ENCODE assay signal across 23 cellular contexts in the genomic region with DNA sequence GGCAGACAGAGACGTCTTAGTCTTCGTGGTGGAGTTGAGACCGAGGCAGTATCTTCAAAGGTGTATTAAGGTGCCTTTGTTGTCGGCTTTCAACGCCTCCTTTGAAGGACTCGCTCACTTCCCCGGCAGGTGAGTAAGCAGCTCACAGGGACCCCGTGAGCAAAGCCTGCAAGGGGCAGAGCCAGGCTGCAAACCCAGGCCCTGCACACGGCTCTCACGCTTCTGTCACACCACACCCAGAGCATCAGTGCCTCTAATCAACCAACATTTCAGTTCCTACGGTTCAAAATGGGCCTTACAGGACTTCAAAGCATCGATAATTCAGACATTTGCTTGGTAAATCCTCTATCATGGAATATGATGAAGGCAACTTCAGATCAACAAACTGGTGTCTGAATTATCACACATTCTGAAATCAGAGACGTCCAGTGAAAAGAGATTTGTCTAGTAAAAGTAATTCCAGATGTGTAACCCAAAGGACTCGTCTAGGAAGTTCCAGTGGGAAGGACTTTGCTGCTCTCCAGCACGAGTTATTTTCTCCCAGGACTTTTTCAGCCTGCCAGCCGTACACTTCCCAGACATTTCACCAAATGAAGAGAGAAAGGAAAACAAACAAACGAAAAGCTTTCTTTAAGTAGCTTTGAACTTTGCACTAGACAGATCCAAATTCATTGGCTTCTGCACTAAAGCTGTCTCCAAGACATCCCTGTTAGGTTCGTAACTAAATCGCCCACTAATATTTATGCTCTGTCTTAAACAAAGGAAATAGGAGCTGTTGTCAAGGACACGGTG.
DNase-seq lines count a peak whose midpoint lies in the region; ATAC-seq, FAIRE-seq and TF ChIP-seq lines count a peak whose summit lies in the region.
"Had no signal": no experiment of that assay in that cellular context is flagged by ENCODE, and none has a peak within 500 bp of the region (broad histone marks: within the 10 kb centered on the region; RNA-seq: fewer than 3 reads in every experiment).

No MANE protein-coding gene starts in this region.

- peaks cover 4% of the 10 kb centered on the region for H3K4me1 ChIP-seq in endodermal cell (ENCODE audit: control insufficient read depth, insufficient read depth, low read length)
- no peaks in the 10 kb centered on the region for H3K4me1 ChIP-seq in uterus

- no peak for FAIRE-seq in frontal cortex (lab: Jason Lieb, UNC)
- FAIRE-seq: H1 had no signal

- no peak overlapping the region for H3K4me3 Mint-ChIP-seq in endodermal cell
- H3K4me3 Mint-ChIP-seq in mesothelial cell of epicardium, result no peak overlapping the region
- H3K4me3 Mint-ChIP-seq: activated CD8-positive, alpha-beta T cell treated with anti-CD3 and anti-CD28 coated beads, Interleukin-2, amount 10 ng/mL, durations not matched to agents 7 days and 5 days; activated naive CD4-positive, alpha-beta T cell treated with anti-CD3 and anti-CD28 coated beads, Interleukin-2, amount 10 ng/mL, durations not matched to agents 7 days and 5 days; activated T-cell treated with anti-CD3 and anti-CD28 coated beads, Interleukin-2, amount 50 U/mL, for 24 hours; central memory CD8-positive, alpha-beta T cell; IgD-negative memory B cell; naive thymus-derived CD4-positive, alpha-beta T cell had no signal

- no peaks in the 10 kb centered on the region for H3K36me3 Mint-ChIP-seq in endodermal cell (ENCODE audit: low read depth)
- no peaks in the 10 kb centered on the region for H3K36me3 Mint-ChIP-seq in mesothelial cell of epicardium
- H3K36me3 Mint-ChIP-seq: activated naive CD4-positive, alpha-beta T cell treated with anti-CD3 and anti-CD28 coated beads, Interleukin-2, amount 10 ng/mL, durations not matched to agents 7 days and 5 days; IgD-negative memory B cell; naive thymus-derived CD4-positive, alpha-beta T cell had no signal

- no peak overlapping the region for H3K9ac ChIP-seq in endodermal cell (ENCODE audit: extremely low read depth, low read length, poor library complexity, severe bottlenecking)

- DNase-seq in activated gamma-delta T cell treated with Interleukin-2 at 50 U/mL for 16 hours, result peak; percentile 35
- DNase-seq in activated gamma-delta T cell (lab: John Stamatoyannopoulos, UW), result no peak
- no peak for DNase-seq in endodermal cell
- no peak for DNase-seq in mesothelial cell of epicardium (ENCODE audit: low spot score in 2 of 2, unreplicated experiment in 2 of 2)
- DNase-seq in uterus, result no peak
- no peak for DNase-seq in NAMALWA (ENCODE audit: low spot score)
- no peak for DNase-seq in frontal cortex (ENCODE audit: low spot score in 2 of 2)
- DNase-seq: 8988T; activated CD4-positive, CD25-positive, alpha-beta regulatory T cell treated with anti-CD3 and anti-CD28 coated beads, Interleukin-2, amount 50 U/mL, for 72 hours; activated CD8-positive, alpha-beta T cell treated with anti-CD3 and anti-CD28 coated beads, Interleukin-2, amount 10 ng/mL, durations not matched to agents 7 days and 5 days; activated naive CD4-positive, alpha-beta T cell treated with anti-CD3 and anti-CD28 coated beads, Interleukin-2, amount 10 ng/mL, durations not matched to agents 7 days and 5 days; activated T-cell treated with anti-CD3 and anti-CD28 coated beads, Interleukin-2, amount 50 U/mL, for 24 hours; COR-L47; mesendoderm; naive thymus-derived CD4-positive, alpha-beta T cell; NCI-H510A treated with DMSO at 0.1 percent for 48 hours; ovary; SIG-M5 had no signal

- H3K9me3 Mint-ChIP-seq in endodermal cell, result peaks cover 7% of the 10 kb centered on the region
- H3K9me3 Mint-ChIP-seq in mesothelial cell of epicardium, result no peaks in the 10 kb centered on the region
- H3K9me3 Mint-ChIP-seq: activated naive CD4-positive, alpha-beta T cell treated with anti-CD3 and anti-CD28 coated beads, Interleukin-2, amount 10 ng/mL, durations not matched to agents 7 days and 5 days; activated T-cell treated with anti-CD3 and anti-CD28 coated beads, Interleukin-2, amount 50 U/mL, for 24 hours; central memory CD8-positive, alpha-beta T cell; IgD-negative memory B cell; naive thymus-derived CD4-positive, alpha-beta T cell had no signal

- no peaks in the 10 kb centered on the region for H3K36me3 ChIP-seq in endodermal cell (ENCODE audit: control insufficient read depth, insufficient read depth, low read length)
- no peaks in the 10 kb centered on the region for H3K36me3 ChIP-seq in uterus
- H3K36me3 ChIP-seq: ovary had no signal

- H3K4me3 ChIP-seq in endodermal cell (ENCODE audit: low read length) (no peak overlapping the region), uterus (no peak overlapping the region)
- H3K4me3 ChIP-seq: ovary had no signal

- intact Hi-C loops in uterus (cut with DNase I; ENCODE audit: low total_unique reads), result no loop called here

- WGBS in endodermal cell (ENCODE audit: insufficient coverage in 1 of 2, insufficient read length in 1 of 2), 2 experiments, result 81 to 88% methylated on average over 11 to 20 of the region's 20 CpGs

- H3K27ac Mint-ChIP-seq in endodermal cell (no peak overlapping the region), mesothelial cell of epicardium (peak overlapping the region; percentile 68)
- H3K27ac Mint-ChIP-seq: activated CD8-positive, alpha-beta T cell treated with anti-CD3 and anti-CD28 coated beads, Interleukin-2, amount 10 ng/mL, durations not matched to agents 7 days and 5 days; activated naive CD4-positive, alpha-beta T cell treated with anti-CD3 and anti-CD28 coated beads, Interleukin-2, amount 10 ng/mL, durations not matched to agents 7 days and 5 days; activated T-cell treated with anti-CD3 and anti-CD28 coated beads, Interleukin-2, amount 50 U/mL, for 24 hours; IgD-negative memory B cell had no signal

- H3K27ac ChIP-seq in endodermal cell (ENCODE audit: low read depth, low read length) (peak overlapping the region; percentile 64), uterus (no peak overlapping the region)
- H3K27ac ChIP-seq: epithelial cell of prostate, ovary had no signal

- ATAC-seq in GM18520 (IDR thresholded peaks at IDR 0.05; ENCODE audit: unreplicated experiment), result no peak
- ATAC-seq: activated CD8-positive, alpha-beta T cell treated with anti-CD3 and anti-CD28 coated beads, Interleukin-2, amount 10 ng/mL, durations not matched to agents 7 days and 5 days; naive thymus-derived CD4-positive, alpha-beta T cell had no signal

- H3K27me3 Mint-ChIP-seq in endodermal cell (ENCODE audit: insufficient read depth), result peaks cover 14% of the 10 kb centered on the region
- no peaks in the 10 kb centered on the region for H3K27me3 Mint-ChIP-seq in mesothelial cell of epicardium (ENCODE audit: low read depth)
- H3K27me3 Mint-ChIP-seq: IgD-negative memory B cell had no signal

- TF ChIP-seq POLR2A in uterus (IDR thresholded peaks at IDR 0.05), result no peak

- peaks cover 8% of the 10 kb centered on the region for H3K4me1 Mint-ChIP-seq in endodermal cell
- peaks cover 50% of the 10 kb centered on the region for H3K4me1 Mint-ChIP-seq in mesothelial cell of epicardium
- H3K4me1 Mint-ChIP-seq: activated naive CD4-positive, alpha-beta T cell treated with anti-CD3 and anti-CD28 coated beads, Interleukin-2, amount 10 ng/mL, durations not matched to agents 7 days and 5 days; central memory CD8-positive, alpha-beta T cell had no signal

- no peaks in the 10 kb centered on the region for H3K9me3 ChIP-seq in endodermal cell (ENCODE audit: control insufficient read depth, low read length)
- H3K9me3 ChIP-seq in uterus, result no peaks in the 10 kb centered on the region
- H3K9me3 ChIP-seq: ovary had no signal

- H3K27me3 ChIP-seq in endodermal cell (ENCODE audit: control insufficient read depth, insufficient read depth, low read length, poor library complexity, severe bottlenecking), result no peaks in the 10 kb centered on the region
- H3K27me3 ChIP-seq in uterus, result no peaks in the 10 kb centered on the region
- H3K27me3 ChIP-seq: ovary had no signal

- no peak for TF ChIP-seq CTCF in endodermal cell (conservative IDR thresholded peaks at IDR 0.05)
- no peak for TF ChIP-seq CTCF in mesothelial cell of epicardium (IDR thresholded peaks at IDR 0.05; ENCODE audit: unreplicated experiment)
- no peak for TF ChIP-seq CTCF in uterus (IDR thresholded peaks at IDR 0.05)
